24 cellular contexts compared by ENCODE assay signal in the genomic region with DNA sequence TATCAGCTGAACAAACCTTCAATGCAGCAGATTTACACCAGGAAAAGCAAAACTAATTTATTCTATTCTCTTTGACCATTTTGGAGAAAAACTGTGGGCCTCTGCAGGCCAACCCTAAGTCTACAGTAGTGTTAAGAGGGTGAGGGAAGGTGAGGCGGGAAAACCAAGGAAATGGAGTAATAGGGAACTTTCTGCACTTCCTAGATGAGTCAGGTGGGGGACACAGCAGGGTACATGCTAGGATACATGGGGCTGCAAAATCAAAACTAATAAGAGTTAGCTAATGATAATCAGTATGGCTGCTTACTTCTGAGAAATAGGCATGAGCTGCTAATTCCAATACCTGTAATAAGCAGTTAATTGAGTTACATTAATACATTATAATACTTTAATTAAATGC.
DNase-seq lines count a peak whose midpoint lies in the region; ATAC-seq, FAIRE-seq and TF ChIP-seq lines count a peak whose summit lies in the region.
"Had no signal": no experiment of that assay in that cellular context is flagged by ENCODE, and none has a peak within 500 bp of the region (broad histone marks: within the 10 kb centered on the region; RNA-seq: fewer than 3 reads in every experiment).

No MANE protein-coding gene starts in this region.

- peak overlapping the region; percentile 37 for H3K27ac Mint-ChIP-seq in activated naive CD4-positive, alpha-beta T cell treated with anti-CD3 and anti-CD28 coated beads, Interleukin-2, amount 10 ng/mL, durations not matched to agents 7 days and 5 days
- H3K27ac Mint-ChIP-seq in WTC11 (no peak overlapping the region), type B pancreatic cell (peak overlapping the region; percentile 60)

- H3K27me3 Mint-ChIP-seq in activated naive CD4-positive, alpha-beta T cell treated with anti-CD3 and anti-CD28 coated beads, Interleukin-2, amount 10 ng/mL, durations not matched to agents 7 days and 5 days: no peaks in the 10 kb centered on the region
- H3K27me3 Mint-ChIP-seq in WTC11 (ENCODE audit: low read depth) (no peaks in the 10 kb centered on the region), type B pancreatic cell (no peaks in the 10 kb centered on the region)

- H3K4me3 Mint-ChIP-seq in activated naive CD4-positive, alpha-beta T cell treated with anti-CD3 and anti-CD28 coated beads, Interleukin-2, amount 10 ng/mL, durations not matched to agents 7 days and 5 days: no peak overlapping the region
- H3K4me3 Mint-ChIP-seq in WTC11 (no peak overlapping the region), type B pancreatic cell (peak overlapping the region; percentile 14)

- POLR2A ChIA-PET in WTC11 (lab: Charles Lee): no interaction called here

- H3K36me3 Mint-ChIP-seq in activated naive CD4-positive, alpha-beta T cell treated with anti-CD3 and anti-CD28 coated beads, Interleukin-2, amount 10 ng/mL, durations not matched to agents 7 days and 5 days: peaks cover 71% of the 10 kb centered on the region
- no peaks in the 10 kb centered on the region for H3K36me3 Mint-ChIP-seq in WTC11
- H3K36me3 Mint-ChIP-seq in type B pancreatic cell: peaks cover 5% of the 10 kb centered on the region

- peak; percentile 76 for ATAC-seq in WTC11
- ATAC-seq: gastrocnemius medialis, left lung had no signal

- peaks cover 40% of the 10 kb centered on the region for H3K4me1 Mint-ChIP-seq in activated naive CD4-positive, alpha-beta T cell treated with anti-CD3 and anti-CD28 coated beads, Interleukin-2, amount 10 ng/mL, durations not matched to agents 7 days and 5 days
- H3K4me1 Mint-ChIP-seq in WTC11 (peaks cover 23% of the 10 kb centered on the region), type B pancreatic cell (ENCODE audit: unreplicated experiment) (peaks cover 36% of the 10 kb centered on the region)

- FAIRE-seq in HTR-8/SVneo (lab: Jason Lieb, UNC): no peak
- FAIRE-seq: endometrium, small intestine had no signal

- CTCF ChIA-PET in activated naive CD4-positive, alpha-beta T cell treated with anti-CD3 and anti-CD28 coated beads, Interleukin-2, amount 10 ng/mL, durations not matched to agents 7 days and 5 days (lab: Charles Lee): interaction anchor here (0.6 kb wide), 1 partner anchor 122 kb away, joined by 3 read pairs; no protein-coding TSS in a partner anchor
- CTCF ChIA-PET in WTC11 (lab: Charles Lee): interaction anchor here (1.1 kb wide), 1 partner anchor 102 kb away, joined by 3 read pairs; no protein-coding TSS in a partner anchor

- no peak for DNase-seq in activated naive CD4-positive, alpha-beta T cell treated with anti-CD3 and anti-CD28 coated beads, Interleukin-2, amount 10 ng/mL, durations not matched to agents 7 days and 5 days
- no peak for DNase-seq in activated naive CD4-positive, alpha-beta T cell (lab: John Stamatoyannopoulos, UW)
- DNase-seq in WTC11 (ENCODE audit: low spot score): no peak
- DNase-seq in iPS-NIHi11 (ENCODE audit: low spot score): peak; percentile 24
- DNase-seq in type B pancreatic cell (ENCODE audit: extremely low spot score, unreplicated experiment): no peak
- DNase-seq in occipital lobe (lab: John Stamatoyannopoulos, UW): no peak
- no peak for DNase-seq in HTR-8/SVneo (ENCODE audit: insufficient read length, low spot score)
- DNase-seq: activated CD8-positive, alpha-beta memory T cell treated with anti-CD3 and anti-CD28 coated beads for 24 hours; Calu3; caudate nucleus; DMS79 treated with DMSO at 0.1 percent for 48 hours; gastrocnemius medialis; GF-D8; Kasumi-1; left lung; mesenchymal stem cell; NCI-H1048; NCI-H1694; NCI-H524 treated with DMSO at 0.1 percent for 48 hours; SHP77; small intestine; stimulated activated CD8-positive, alpha-beta memory T cell treated with anti-CD3 and anti-CD28 coated beads, Interleukin-4, amount 100 ng/mL, for 48 hours; upper lobe of left lung had no signal

- H3K9me3 Mint-ChIP-seq in activated naive CD4-positive, alpha-beta T cell treated with anti-CD3 and anti-CD28 coated beads, Interleukin-2, amount 10 ng/mL, durations not matched to agents 7 days and 5 days: no peaks in the 10 kb centered on the region
- H3K9me3 Mint-ChIP-seq in WTC11 (no peaks in the 10 kb centered on the region), type B pancreatic cell (no peaks in the 10 kb centered on the region)

- TF ChIP-seq CTCF in WTC11 (IDR thresholded peaks at IDR 0.05): no peak
- no peak for TF ChIP-seq CTCF in type B pancreatic cell (conservative IDR thresholded peaks at IDR 0.05)

TF ChIP-seq in WTC11, 78 proteins besides CTCF, POLR2A, EP300 and RAD21:
- TF ChIP-seq CREM (CRISPR knock-in tag; IDR thresholded peaks at IDR 0.05): no peak
- TF ChIP-seq TP53 (CRISPR knock-in tag; IDR thresholded peaks at IDR 0.05): no peak
- TF ChIP-seq ZNF263 (CRISPR knock-in tag; IDR thresholded peaks at IDR 0.05; ENCODE audit: low read depth): no peak
- no peak for TF ChIP-seq TEAD1 (CRISPR knock-in tag; IDR thresholded peaks at IDR 0.05)
- TF ChIP-seq, protein P1, sequence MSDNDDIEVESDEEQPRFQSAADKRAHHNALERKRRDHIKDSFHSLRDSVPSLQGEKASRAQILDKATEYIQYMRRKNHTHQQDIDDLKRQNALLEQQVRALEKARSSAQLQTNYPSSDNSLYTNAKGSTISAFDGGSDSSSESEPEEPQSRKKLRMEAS (CRISPR knock-in tag; IDR thresholded peaks at IDR 0.05): no peak
- TF ChIP-seq IRF2 (CRISPR knock-in tag; IDR thresholded peaks at IDR 0.05; ENCODE audit: borderline replicate concordance, low read depth): no peak
- TF ChIP-seq, protein P2, sequence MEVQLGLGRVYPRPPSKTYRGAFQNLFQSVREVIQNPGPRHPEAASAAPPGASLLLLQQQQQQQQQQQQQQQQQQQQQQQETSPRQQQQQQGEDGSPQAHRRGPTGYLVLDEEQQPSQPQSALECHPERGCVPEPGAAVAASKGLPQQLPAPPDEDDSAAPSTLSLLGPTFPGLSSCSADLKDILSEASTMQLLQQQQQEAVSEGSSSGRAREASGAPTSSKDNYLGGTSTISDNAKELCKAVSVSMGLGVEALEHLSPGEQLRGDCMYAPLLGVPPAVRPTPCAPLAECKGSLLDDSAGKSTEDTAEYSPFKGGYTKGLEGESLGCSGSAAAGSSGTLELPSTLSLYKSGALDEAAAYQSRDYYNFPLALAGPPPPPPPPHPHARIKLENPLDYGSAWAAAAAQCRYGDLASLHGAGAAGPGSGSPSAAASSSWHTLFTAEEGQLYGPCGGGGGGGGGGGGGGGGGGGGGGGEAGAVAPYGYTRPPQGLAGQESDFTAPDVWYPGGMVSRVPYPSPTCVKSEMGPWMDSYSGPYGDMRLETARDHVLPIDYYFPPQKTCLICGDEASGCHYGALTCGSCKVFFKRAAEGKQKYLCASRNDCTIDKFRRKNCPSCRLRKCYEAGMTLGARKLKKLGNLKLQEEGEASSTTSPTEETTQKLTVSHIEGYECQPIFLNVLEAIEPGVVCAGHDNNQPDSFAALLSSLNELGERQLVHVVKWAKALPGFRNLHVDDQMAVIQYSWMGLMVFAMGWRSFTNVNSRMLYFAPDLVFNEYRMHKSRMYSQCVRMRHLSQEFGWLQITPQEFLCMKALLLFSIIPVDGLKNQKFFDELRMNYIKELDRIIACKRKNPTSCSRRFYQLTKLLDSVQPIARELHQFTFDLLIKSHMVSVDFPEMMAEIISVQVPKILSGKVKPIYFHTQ (CRISPR knock-in tag; IDR thresholded peaks at IDR 0.05): no peak
- no peak for TF ChIP-seq CREB1 (CRISPR knock-in tag; IDR thresholded peaks at IDR 0.05)
- TF ChIP-seq, protein P3, sequence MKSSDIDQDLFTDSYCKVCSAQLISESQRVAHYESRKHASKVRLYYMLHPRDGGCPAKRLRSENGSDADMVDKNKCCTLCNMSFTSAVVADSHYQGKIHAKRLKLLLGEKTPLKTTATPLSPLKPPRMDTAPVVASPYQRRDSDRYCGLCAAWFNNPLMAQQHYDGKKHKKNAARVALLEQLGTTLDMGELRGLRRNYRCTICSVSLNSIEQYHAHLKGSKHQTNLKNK (CRISPR knock-in tag; IDR thresholded peaks at IDR 0.05): no peak
- TF ChIP-seq JUN (CRISPR knock-in tag; IDR thresholded peaks at IDR 0.05): no peak
- TF ChIP-seq FOXJ3 (CRISPR knock-in tag; IDR thresholded peaks at IDR 0.05; ENCODE audit: borderline replicate concordance): no peak
- no peak for TF ChIP-seq AFF4 (CRISPR knock-in tag; IDR thresholded peaks at IDR 0.05; ENCODE audit: borderline replicate concordance)
- TF ChIP-seq CBFB (CRISPR knock-in tag; IDR thresholded peaks at IDR 0.05; ENCODE audit: low read depth): no peak
- TF ChIP-seq SOX15 (CRISPR knock-in tag; IDR thresholded peaks at IDR 0.05): no peak
- no peak for TF ChIP-seq ZNF671 (CRISPR knock-in tag; IDR thresholded peaks at IDR 0.05)
TF ChIP-seq in WTC11: peak in this region for 0.
